ENCODE assay signal across 4 cellular contexts in genomic region chr7:144311218-144311617, GRCh38. TPM values are rescaled to one million over a fixed set of nuclear protein-coding genes. Genes with fewer than 3 reads are reported as not detected.
"Had no signal": no experiment of that assay in that cellular context is flagged by ENCODE, and none has a peak within 500 bp of the region (broad histone marks: within the 10 kb centered on the region; RNA-seq: fewer than 3 reads in every experiment).

No MANE protein-coding gene starts in this region.

RNA-seq across cellular contexts. Expression of gene OR2A1, which starts 1.0 kb away (rescaled TPM):
- polyA plus RNA-seq: HepG2, IgD-negative memory B cell, IMR-90, K562 had no signal

RNA-seq across cellular contexts. Expression of gene CTAGE8, which starts 42.1 kb away (rescaled TPM):
- polyA plus RNA-seq: HepG2, IMR-90 had no signal

RNA-seq across cellular contexts. Expression of gene OR2A7, which starts 46.6 kb away (rescaled TPM):
- polyA plus RNA-seq: HepG2, IMR-90 had no signal
